In genomic region chr7:126449621-126450268, GRCh38 we compare ENCODE assay signal across 15 cellular contexts.
DNase-seq lines count a peak whose midpoint lies in the region; ATAC-seq and FAIRE-seq lines count a peak whose summit lies in the region.
"Had no signal": no experiment of that assay in that cellular context is flagged by ENCODE, and none has a peak within 500 bp of the region (broad histone marks: within the 10 kb centered on the region; RNA-seq: fewer than 3 reads in every experiment).

No MANE protein-coding gene starts in this region.

- no peak for FAIRE-seq in HTR-8/SVneo (lab: Jason Lieb, UNC)
- FAIRE-seq: H1, K562 had no signal

- no peaks in the 10 kb centered on the region for H3K36me3 ChIP-seq in SJCRH30
- H3K36me3 ChIP-seq: adrenal gland, BE2C, upper lobe of left lung had no signal

- peak overlapping the region; percentile 27 for H3K4me3 ChIP-seq in SJCRH30
- H3K4me3 ChIP-seq: adrenal gland, K562, upper lobe of left lung had no signal

- H3K27me3 ChIP-seq in SJCRH30: no peaks in the 10 kb centered on the region
- H3K27me3 ChIP-seq: adrenal gland, BE2C, upper lobe of left lung had no signal

- H3K9me3 ChIP-seq in SJCRH30 (replicated peaks): no peaks in the 10 kb centered on the region
- H3K9me3 ChIP-seq: adrenal gland, BE2C, upper lobe of left lung had no signal

- H3K4me1 ChIP-seq in SJCRH30: peaks cover 40% of the 10 kb centered on the region
- H3K4me1 ChIP-seq: adrenal gland, BE2C, upper lobe of left lung had no signal

- ATAC-seq in GM18511 (IDR thresholded peaks at IDR 0.05; ENCODE audit: unreplicated experiment): peak; percentile 24
- ATAC-seq in GM21447 (IDR thresholded peaks at IDR 0.05; ENCODE audit: unreplicated experiment): peak; percentile 9
- peak; percentile 7 for ATAC-seq in HG03064 (IDR thresholded peaks at IDR 0.05; ENCODE audit: low read depth, unreplicated experiment)
- ATAC-seq: K562 had no signal

- H3K27ac ChIP-seq in SJCRH30: peak overlapping the region; percentile 90
- H3K27ac ChIP-seq: adrenal gland, upper lobe of left lung had no signal

- peak; percentile 79 to 92 for DNase-seq in SJCRH30
- no peak for DNase-seq in SK-N-DZ (ENCODE audit: low spot score)
- DNase-seq in HuH-7 (ENCODE audit: low spot score): no peak
- DNase-seq in AG08396 (ENCODE audit: low spot score): no peak
- no peak for DNase-seq in HTR-8/SVneo (ENCODE audit: insufficient read length, low spot score)
- DNase-seq: adrenal gland, BE2C, endodermal cell, SW 1271, upper lobe of left lung had no signal

Comparison
In these comparisons a context has a peak if more than half of its experiments do, and no peak if none do; other contexts are left out.
1. DNase-seq: peak in SJCRH30 (2 of 2); none in SK-N-DZ (single experiment), HuH-7 (single experiment), AG08396 (single experiment) and HTR-8/SVneo (single experiment).
2. Peak in every context shown above with its lines, with median percentiles within 50 percentile points of each other: ATAC-seq.